Comparison of ENCODE assay signal across 16 cellular contexts in genomic region chr19:18361646-18362045, GRCh38. TPM values are rescaled to one million over a fixed set of nuclear protein-coding genes. Genes with fewer than 3 reads are reported as not detected.
DNase-seq lines count a peak whose midpoint lies in the region; FAIRE-seq and TF ChIP-seq lines count a peak whose summit lies in the region.
"Had no signal": no experiment of that assay in that cellular context is flagged by ENCODE, and none has a peak within 500 bp of the region (broad histone marks: within the 10 kb centered on the region; RNA-seq: fewer than 3 reads in every experiment).

No MANE protein-coding gene starts in this region.

- no TSS peak for BruUV-seq in PC-9 (replicated peaks; lab: Mats Ljungman, UMichigan)

- H2BK5ac ChIP-seq in H1 (ENCODE audit: low read depth, low read length): no peak overlapping the region

- no peak overlapping the region for H4K5ac ChIP-seq in H1 (ENCODE audit: insufficient read length, low read depth, low read length)

- 0 out of 2 replicates have a peak overlapping the region, but pooled peaks have one; percentile 34 for H2BK20ac ChIP-seq in H1 (ENCODE audit: low read length)

- H3K36me3 ChIP-seq in PC-9 (ENCODE audit: low read depth) (peaks cover 18% of the 10 kb centered on the region; the same call in 1 of the 2 replicates), H1 (ENCODE audit: control insufficient read depth in 2 of 4, insufficient read depth in 4 of 4, low read length in 3 of 4) (peaks cover 2 to 14% (median 3%) of the 10 kb centered on the region in 4 experiments; a peak in 5 of 8 replicates)

- CTCF ChIA-PET in PC-9 (lab: Charles Lee): interaction anchor here (0.5 kb wide), 1 partner anchor 34 kb away, joined by 6 read pairs; no protein-coding TSS in a partner anchor
- CTCF ChIA-PET in H1 (lab: Charles Lee; ENCODE audit: partially characterized antibody): interaction anchor here (0.5 to 8.1 kb wide), 9 partner anchors 12 to 92 kb away, joined by 3 to 69 read pairs (median 17); partner anchors contain the start of gene GDF15

- intact Hi-C loops in PC-9 (cut with micrococcal nuclease; ENCODE audit: unreplicated experiment): no loop called here
- intact Hi-C loops in lower leg skin (cut with DNase I; ENCODE audit: low total_unique reads): no loop called here

- H4K8ac ChIP-seq in H1 (ENCODE audit: extremely low read depth, insufficient read depth, low read length): no peak overlapping the region

- H3F3A ChIP-seq in PC-9 (ENCODE audit: insufficient read depth, low read depth): peaks cover 41% of the 10 kb centered on the region

- no peak overlapping the region for H3K9ac ChIP-seq in H1 (replicated peaks in 1 of 4; ENCODE audit: extremely low read depth in 1 of 4, low read depth in 3 of 4, low read length in 3 of 4)
- H3K9ac ChIP-seq: BLaER1 treated with 17β-estradiol and CSF1 and Interleukin-3, amounts not matched to agents 10 nM and 100 nM had no signal

- H3K27me3 ChIP-seq in PC-9 (ENCODE audit: insufficient read depth, low read depth) (no peaks in the 10 kb centered on the region), H1 (replicated peaks in 1 of 4; ENCODE audit: control insufficient read depth in 3 of 4, extremely low read depth in 1 of 4, insufficient read depth in 3 of 4, low read length in 3 of 4) (no peaks in the 10 kb centered on the region)
- H3K27me3 ChIP-seq: BLaER1 treated with 17β-estradiol and CSF1 and Interleukin-3, amounts not matched to agents 10 nM and 100 nM; MG63; Peyer's patch had no signal

- FAIRE-seq in H1 (lab: Jason Lieb, UNC): no peak

- no peak overlapping the region for H2BK12ac ChIP-seq in H1 (ENCODE audit: low read depth, low read length)

- no peak overlapping the region for H2BK120ac ChIP-seq in H1 (replicated peaks; ENCODE audit: low read depth, low read length)

- DNase-seq in PC-9 (peak in 1 of 2 experiments; percentile 60), H1 (ENCODE audit: low read depth in 1 of 2, low spot score in 2 of 2) (no peak), lower leg skin (ENCODE audit: low spot score in 2 of 2) (no peak), nucleus accumbens (lab: John Stamatoyannopoulos, UW) (no peak), T1000 (lab: John Stamatoyannopoulos, UW) (no peak)
- DNase-seq: DMS 273 treated with DMSO at 0.1 percent for 48 hours, EL, MG63, NCI-H1105 treated with DMSO at 0.1 percent for 48 hours, NCI-H2029, NCI-H2171 treated with DMSO at 0.1 percent for 48 hours, NCI-H774, Peyer's patch, SHP77 had no signal

- no peak overlapping the region for H2AK5ac ChIP-seq in H1 (ENCODE audit: low read depth, low read length)

- H3K9me3 ChIP-seq in PC-9 (ENCODE audit: insufficient read depth, low read depth) (no peaks in the 10 kb centered on the region), H1 (ENCODE audit: insufficient read depth in 2 of 2, low read depth in 1 of 2, low read length in 1 of 2) (peaks cover 0 to 2% of the 10 kb centered on the region in 2 experiments; a peak in 1 of 4 replicates)
- H3K9me3 ChIP-seq: Peyer's patch had no signal

- no peak overlapping the region for H3K4me2 ChIP-seq in PC-9
- no peak overlapping the region for H3K4me2 ChIP-seq in H1 (ENCODE audit: insufficient read depth in 1 of 2, low read depth in 2 of 2, low read length in 2 of 2)

- H3K79me1 ChIP-seq in H1 (ENCODE audit: low read depth, low read length): no peaks in the 10 kb centered on the region

- no peaks in the 10 kb centered on the region for H3K23me2 ChIP-seq in H1 (ENCODE audit: low read depth, low read length)

- H3K56ac ChIP-seq in H1 (replicated peaks; ENCODE audit: insufficient read length, low read depth, low read length): no peak overlapping the region

- no peak overlapping the region for H4K91ac ChIP-seq in H1 (replicated peaks; ENCODE audit: insufficient read length, low read length)

- H2AFZ ChIP-seq in PC-9: no peak overlapping the region
- no peak overlapping the region for H2AFZ ChIP-seq in H1 (ENCODE audit: low read length)

- no peak for TF ChIP-seq EP300 in H1 (IDR thresholded peaks at IDR 0.05; ENCODE audit: borderline replicate concordance in 1 of 2, low read depth in 2 of 2, low read length in 2 of 2)

- H3K23ac ChIP-seq in H1 (ENCODE audit: insufficient read length): no peak overlapping the region

- TF ChIP-seq CTCF in PC-9 (conservative IDR thresholded peaks at IDR 0.05): no peak
- TF ChIP-seq CTCF in H1 (IDR thresholded peaks at IDR 0.05; ENCODE audit: control extremely low read depth in 1 of 3, insufficient read depth in 1 of 3, low read depth in 1 of 3, low read length in 3 of 3): no peak
- TF ChIP-seq CTCF in lower leg skin (IDR thresholded peaks at IDR 0.05): no peak

- H2BK15ac ChIP-seq in H1 (ENCODE audit: low read length): no peak overlapping the region

- H4K20me1 ChIP-seq in PC-9 (ENCODE audit: insufficient read depth): no peaks in the 10 kb centered on the region
- no peaks in the 10 kb centered on the region for H4K20me1 ChIP-seq in H1 (replicated peaks in 1 of 2; ENCODE audit: control insufficient read depth in 1 of 2, insufficient read depth in 2 of 2, low read length in 2 of 2)
- H4K20me1 ChIP-seq: BLaER1 treated with 17β-estradiol and CSF1 and Interleukin-3, amounts not matched to agents 10 nM and 100 nM had no signal

- no peaks in the 10 kb centered on the region for H3K9me2 ChIP-seq in PC-9 (ENCODE audit: insufficient read depth)

- POLR2A ChIA-PET in PC-9 (lab: Charles Lee; ENCODE audit: unreplicated experiment) (no interaction called here), H1 (lab: Charles Lee; ENCODE audit: partially characterized antibody) (interaction anchor here (1.5 to 2.3 kb wide), 2 partner anchors 13 to 80 kb away, joined by 3 to 8 read pairs; partner anchors contain the start of gene JUND)

- TF ChIP-seq POLR2A in H1 (IDR thresholded peaks at IDR 0.05; ENCODE audit: control extremely low read depth in 1 of 2, low read depth in 2 of 2, low read length in 2 of 2): no peak
- TF ChIP-seq POLR2A in lower leg skin (IDR thresholded peaks at IDR 0.05): no peak

- H3K18ac ChIP-seq in H1 (ENCODE audit: extremely low read depth, low read length): no peak overlapping the region

- H3K4ac ChIP-seq in H1 (replicated peaks; ENCODE audit: insufficient read length, low read depth, low read length): no peak overlapping the region

- H3K4me1 ChIP-seq in PC-9 (replicated peaks; ENCODE audit: insufficient read depth) (peaks cover 44% of the 10 kb centered on the region), H1 (replicated peaks in 1 of 4; ENCODE audit: control insufficient read depth in 3 of 4, insufficient read depth in 4 of 4, low read length in 3 of 4) (peaks cover 1 to 8% (median 5%) of the 10 kb centered on the region in 4 experiments; a peak in 5 of 7 replicates)

- H3K14ac ChIP-seq in H1 (ENCODE audit: insufficient read length): no peak overlapping the region

- WGBS in H1 (ENCODE audit: extremely low coverage in 1 of 2, insufficient coverage in 1 of 2, insufficient read length in 1 of 2, insufficient replicate concordance in 2 of 2, low coverage in 1 of 2, low lambda C conversion rate in 2 of 2, missing lambda C conversion rate in 1 of 2), 2 experiments: 91% methylated on average over 8 of the region's 8 CpGs; no CpG with 5 or more reads in 1 of the 2 experiments
- WGBS in lower leg skin, 2 donors: 91 to 95% methylated on average over 8 of the region's 8 CpGs

- no peaks in the 10 kb centered on the region for H3K79me2 ChIP-seq in PC-9 (ENCODE audit: low read depth)
- H3K79me2 ChIP-seq in H1 (ENCODE audit: control insufficient read depth in 1 of 2, insufficient read depth in 2 of 2, low read length in 2 of 2): no peaks in the 10 kb centered on the region

- H3K4me3 ChIP-seq in PC-9 (no peak overlapping the region), H1 (ENCODE audit: extremely low read depth in 1 of 4, insufficient read depth in 2 of 4, low read depth in 3 of 4, low read length in 4 of 4) (no peak overlapping the region), lower leg skin (ENCODE audit: low read depth, poor library complexity, severe bottlenecking) (no peak overlapping the region)
- H3K4me3 ChIP-seq: BLaER1 treated with 17β-estradiol and CSF1 and Interleukin-3, amounts not matched to agents 10 nM and 100 nM; MG63; Peyer's patch had no signal

- peak overlapping the region; percentile 29 for H3K27ac ChIP-seq in PC-9
- no peak overlapping the region for H3K27ac ChIP-seq in H1 (ENCODE audit: low read depth, low read length)
- H3K27ac ChIP-seq: BLaER1 treated with 17β-estradiol and CSF1 and Interleukin-3, amounts not matched to agents 10 nM and 100 nM; Peyer's patch had no signal

- no peak for TF ChIP-seq RAD21 in H1 (IDR thresholded peaks at IDR 0.05 in 1 of 2, conservative IDR thresholded peaks at IDR 0.05 in 1 of 2; ENCODE audit: low read depth in 2 of 2, low read length in 2 of 2)

RNA-seq across cellular contexts. Expression of gene PGPEP1, which starts 21.2 kb away (rescaled TPM):
- total RNA-seq in PC-9 (2021) (42.0 and 53.6 TPM in 2 replicates), lower leg skin (1 to 10 TPM; 2.4 to 7.1 (median 4.8) TPM)
- total RNA-seq in H1 (2021; fragmentation: NEBNext Ultra II Directional; extraction: Animal tissue kit (Norgen Biotek cat#: 25700)): 33.2 and 33.4 TPM in 2 replicates
- 16.6 and 17.0 TPM in 2 replicates for polyA plus RNA-seq in H1 (2011; rRNA removed)
- polyA plus RNA-seq in H1 (2011; cell fraction: cytosol; rRNA removed): 19.4 TPM
- polyA plus RNA-seq in H1 (2011; cell fraction: nucleus; rRNA removed): 29.1 TPM
- 21.0 to 25.1 TPM (median 23.6 TPM) in 4 replicates for polyA plus RNA-seq in H1 (2012, experiment 1 of 2)
- 19.1 TPM for polyA plus RNA-seq in H1 (2012, experiment 2 of 2)
- polyA plus RNA-seq in H1 (2013, experiment 1 of 2): 41.9 TPM
- 41.8 TPM for polyA plus RNA-seq in H1 (2013, experiment 2 of 2)
- polyA minus RNA-seq in H1 (2011; rRNA and poly(A)+ RNA removed): 58.5 and 73.6 TPM in 2 replicates
- 23.0 TPM for polyA minus RNA-seq in H1 (2011; cell fraction: cytosol; rRNA and poly(A)+ RNA removed)
- polyA minus RNA-seq in H1 (2011; cell fraction: nucleus; rRNA and poly(A)+ RNA removed): 27.0 TPM

RNA-seq across cellular contexts. Expression of gene GDF15, which starts 24.3 kb away (rescaled TPM):
- total RNA-seq in PC-9 (2021): 15.1 and 17.2 TPM in 2 replicates
- 4.1 and 5.0 TPM in 2 replicates for total RNA-seq in H1 (2021; fragmentation: NEBNext Ultra II Directional; extraction: Animal tissue kit (Norgen Biotek cat#: 25700))
- 8.5 and 18.8 TPM in 2 replicates for polyA plus RNA-seq in H1 (2011; rRNA removed)
- polyA plus RNA-seq in H1 (2011; cell fraction: cytosol; rRNA removed): 8.2 TPM
- polyA plus RNA-seq in H1 (2011; cell fraction: nucleus; rRNA removed): 17.2 TPM
- 4.9 to 6.1 TPM (median 5.6 TPM) in 4 replicates for polyA plus RNA-seq in H1 (2012, experiment 1 of 2)
- polyA plus RNA-seq in H1 (2012, experiment 2 of 2): 5.5 TPM
- 11.8 TPM for polyA plus RNA-seq in H1 (2013, experiment 1 of 2)
- polyA plus RNA-seq in H1 (2013, experiment 2 of 2): 14.4 TPM
- 1.1 and 2.9 TPM in 2 replicates for polyA minus RNA-seq in H1 (2011; rRNA and poly(A)+ RNA removed)
- polyA minus RNA-seq in H1 (2011; cell fraction: cytosol; rRNA and poly(A)+ RNA removed): 6.8 TPM
- 9.7 TPM for polyA minus RNA-seq in H1 (2011; cell fraction: nucleus; rRNA and poly(A)+ RNA removed)
- 1 to 10 TPM in 2 of 4 donors, under 1 TPM in 1, not detected in 1; 0.49 to 5.1 (median 4.5) TPM for total RNA-seq in lower leg skin

RNA-seq across cellular contexts. Expression of gene LRRC25, which starts 35.8 kb away (rescaled TPM):
- total RNA-seq in PC-9 (2021) (not detected in 2 replicates), lower leg skin (1 to 10 TPM in 3 of 4 donors, not detected in 1; 1.2 to 3.4 (median 2.2) TPM)
- total RNA-seq in H1 (2021; fragmentation: NEBNext Ultra II Directional; extraction: Animal tissue kit (Norgen Biotek cat#: 25700)): 0.20 and 0.23 TPM in 2 replicates
- polyA plus RNA-seq in H1 (2011; rRNA removed): 0.31 and 0.41 TPM in 2 replicates
- 0.35 TPM for polyA plus RNA-seq in H1 (2011; cell fraction: cytosol; rRNA removed)
- polyA plus RNA-seq in H1 (2011; cell fraction: nucleus; rRNA removed): 0.30 TPM
- polyA plus RNA-seq in H1 (2012, experiment 1 of 2): 0.09 to 0.29 TPM (median 0.19 TPM) in 3 of 4 replicates, not detected in the other
- polyA plus RNA-seq in H1 (2012, experiment 2 of 2): 0.16 TPM
- 0.14 TPM for polyA plus RNA-seq in H1 (2013, experiment 1 of 2)
- polyA plus RNA-seq in H1 (2013, experiment 2 of 2): 0.13 TPM
- 0.35 and 0.46 TPM in 2 replicates for polyA minus RNA-seq in H1 (2011; rRNA and poly(A)+ RNA removed)
- not detected for polyA minus RNA-seq in H1 (2011; cell fraction: cytosol; rRNA and poly(A)+ RNA removed)
- not detected for polyA minus RNA-seq in H1 (2011; cell fraction: nucleus; rRNA and poly(A)+ RNA removed)
- total RNA-seq: NCI-H460 had no signal

RNA-seq across cellular contexts. Expression of gene LSM4, which starts 38.8 kb away (rescaled TPM):
- total RNA-seq in PC-9 (2021) (291 and 323 TPM in 2 replicates), lower leg skin (100 to 1,000 TPM in 2 of 4 donors, 10 to 100 TPM in 2; 59.7 to 149 (median 105) TPM)
- total RNA-seq in H1 (2021; fragmentation: NEBNext Ultra II Directional; extraction: Animal tissue kit (Norgen Biotek cat#: 25700)): 319 and 344 TPM in 2 replicates
- polyA plus RNA-seq in H1 (2011; rRNA removed): 302 and 380 TPM in 2 replicates
- polyA plus RNA-seq in H1 (2011; cell fraction: cytosol; rRNA removed): 472 TPM
- polyA plus RNA-seq in H1 (2011; cell fraction: nucleus; rRNA removed): 307 TPM
- polyA plus RNA-seq in H1 (2012, experiment 1 of 2): 245 to 329 TPM (median 314 TPM) in 4 replicates
- 316 TPM for polyA plus RNA-seq in H1 (2012, experiment 2 of 2)
- 312 TPM for polyA plus RNA-seq in H1 (2013, experiment 1 of 2)
- 316 TPM for polyA plus RNA-seq in H1 (2013, experiment 2 of 2)
- 47.1 and 48.2 TPM in 2 replicates for polyA minus RNA-seq in H1 (2011; rRNA and poly(A)+ RNA removed)
- polyA minus RNA-seq in H1 (2011; cell fraction: cytosol; rRNA and poly(A)+ RNA removed): 90.1 TPM
- polyA minus RNA-seq in H1 (2011; cell fraction: nucleus; rRNA and poly(A)+ RNA removed): 101 TPM

RNA-seq across cellular contexts. Expression of gene SSBP4, which starts 57.6 kb away (rescaled TPM):
- total RNA-seq in PC-9 (2021) (56.6 and 65.2 TPM in 2 replicates), lower leg skin (10 to 100 TPM; 28.8 to 42.0 (median 36.0) TPM)
- total RNA-seq in H1 (2021; fragmentation: NEBNext Ultra II Directional; extraction: Animal tissue kit (Norgen Biotek cat#: 25700)): 26.4 and 30.5 TPM in 2 replicates
- 33.7 and 51.3 TPM in 2 replicates for polyA plus RNA-seq in H1 (2011; rRNA removed)
- 28.5 TPM for polyA plus RNA-seq in H1 (2011; cell fraction: cytosol; rRNA removed)
- polyA plus RNA-seq in H1 (2011; cell fraction: nucleus; rRNA removed): 60.9 TPM
- polyA plus RNA-seq in H1 (2012, experiment 1 of 2): 11.5 to 29.1 TPM (median 22.0 TPM) in 4 replicates
- polyA plus RNA-seq in H1 (2012, experiment 2 of 2): 26.6 TPM
- polyA plus RNA-seq in H1 (2013, experiment 1 of 2): 40.7 TPM
- polyA plus RNA-seq in H1 (2013, experiment 2 of 2): 42.3 TPM
- 1.9 and 3.2 TPM in 2 replicates for polyA minus RNA-seq in H1 (2011; rRNA and poly(A)+ RNA removed)
- 25.3 TPM for polyA minus RNA-seq in H1 (2011; cell fraction: cytosol; rRNA and poly(A)+ RNA removed)
- polyA minus RNA-seq in H1 (2011; cell fraction: nucleus; rRNA and poly(A)+ RNA removed): 21.7 TPM
